Comparison of ENCODE assay signal across 8 cellular contexts in the genomic region with DNA sequence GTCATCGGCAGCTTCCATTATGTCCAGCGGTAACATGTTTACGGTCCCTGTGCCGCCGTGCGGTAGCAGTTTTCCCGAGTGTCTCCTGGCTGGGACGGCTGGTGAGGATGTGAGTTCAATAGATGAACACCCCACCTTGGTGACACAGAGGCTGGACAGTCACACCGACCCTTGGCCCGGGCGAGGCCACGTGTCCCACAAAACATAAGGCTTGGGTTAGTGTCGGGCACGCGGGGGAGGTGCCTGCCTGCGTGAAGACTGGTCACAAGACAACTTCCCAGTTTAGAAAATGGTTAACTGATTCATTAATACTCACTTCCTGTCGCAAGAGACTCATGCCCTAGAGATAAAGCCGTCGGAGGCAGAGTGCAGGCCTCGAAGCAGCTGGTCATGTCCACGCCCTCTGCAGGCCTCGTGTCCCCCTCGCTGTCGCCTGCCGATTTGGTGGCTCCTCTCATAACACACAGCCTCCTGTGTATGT. TPM values are rescaled to one million over a fixed set of nuclear protein-coding genes. Genes with fewer than 3 reads are reported as not detected.
DNase-seq lines count a peak whose midpoint lies in the region; TF ChIP-seq lines count a peak whose summit lies in the region.

No MANE protein-coding gene starts in this region.

- no peaks in the 10 kb centered on the region for H3K27me3 Mint-ChIP-seq in chondrocyte (ENCODE audit: low read depth)
- no peaks in the 10 kb centered on the region for H3K27me3 Mint-ChIP-seq in mesothelial cell of epicardium (ENCODE audit: low read depth)

- H3K36me3 Mint-ChIP-seq in chondrocyte (ENCODE audit: low read depth) (peaks cover 6% of the 10 kb centered on the region), mesothelial cell of epicardium (no peaks in the 10 kb centered on the region)

- H3K27ac ChIP-seq in coronary artery, result peak overlapping the region in 1 of 2 donors; percentile 41

- peaks cover 72% of the 10 kb centered on the region for H3K4me1 Mint-ChIP-seq in chondrocyte (ENCODE audit: low read depth)
- peaks cover 34% of the 10 kb centered on the region for H3K4me1 Mint-ChIP-seq in mesothelial cell of epicardium

- peak; percentile 68 for DNase-seq in activated effector memory CD4-positive, alpha-beta T cell treated with anti-CD3 and anti-CD28 coated beads, Interleukin-2, amount 50 U/mL, for 16 hours
- no peak for DNase-seq in activated effector memory CD4-positive, alpha-beta T cell treated with Interleukin-2 at 50 U/mL for 16 hours
- peak; percentile 7 for DNase-seq in OCI-M2 (lab: John Stamatoyannopoulos, UW; ENCODE audit: unreplicated experiment)
- peak; percentile 88 for DNase-seq in chondrocyte (ENCODE audit: low spot score)
- DNase-seq in mesothelial cell of epicardium (ENCODE audit: low spot score in 2 of 2, unreplicated experiment in 2 of 2), result no peak
- DNase-seq in Ammon's horn (ENCODE audit: low spot score), result no peak
- no peak for DNase-seq in NCI-H524 treated with DMSO at 0.1 percent for 48 hours (lab: John Stamatoyannopoulos, UW)
- no peak for DNase-seq in coronary artery (ENCODE audit: low spot score)

- no peaks in the 10 kb centered on the region for H3K9me3 Mint-ChIP-seq in chondrocyte (ENCODE audit: low read depth)
- H3K9me3 Mint-ChIP-seq in mesothelial cell of epicardium, result no peaks in the 10 kb centered on the region

- H3K4me3 ChIP-seq in coronary artery, result no peak overlapping the region

- TF ChIP-seq CTCF in chondrocyte (IDR thresholded peaks at IDR 0.05) (peak; percentile 50), mesothelial cell of epicardium (IDR thresholded peaks at IDR 0.05; ENCODE audit: unreplicated experiment) (no peak), coronary artery (IDR thresholded peaks at IDR 0.05) (no peak)

- H3K4me3 Mint-ChIP-seq in chondrocyte (ENCODE audit: unreplicated experiment) (peak overlapping the region; percentile 35), mesothelial cell of epicardium (no peak overlapping the region)

- H3K27ac Mint-ChIP-seq in chondrocyte (ENCODE audit: unreplicated experiment) (peak overlapping the region; percentile 90), mesothelial cell of epicardium (peak overlapping the region; percentile 32)

RNA-seq across cellular contexts. Expression of gene RASA3, which starts 17.2 kb away (rescaled TPM):
- total RNA-seq in chondrocyte (29.9 to 40.0 TPM (median 31.2 TPM) in 3 replicates), mesothelial cell of epicardium (13.5 to 14.6 TPM (median 13.7 TPM) in 3 replicates)

Comparison
In these comparisons a context has a peak if more than half of its experiments do, and no peak if none do; other contexts are left out.
1. DNase-seq: peak in activated effector memory CD4-positive, alpha-beta T cell treated with anti-CD3 and anti-CD28 coated beads, Interleukin-2, amount 50 U/mL, for 16 hours (single experiment), OCI-M2 (single experiment) and chondrocyte (single experiment); none in activated effector memory CD4-positive, alpha-beta T cell treated with Interleukin-2 at 50 U/mL for 16 hours (single experiment), mesothelial cell of epicardium (0 of 2), Ammon's horn (single experiment), NCI-H524 treated with DMSO at 0.1 percent for 48 hours (single experiment) and coronary artery (single experiment).